ENCODE assay signal across 15 cellular contexts in the genomic region with DNA sequence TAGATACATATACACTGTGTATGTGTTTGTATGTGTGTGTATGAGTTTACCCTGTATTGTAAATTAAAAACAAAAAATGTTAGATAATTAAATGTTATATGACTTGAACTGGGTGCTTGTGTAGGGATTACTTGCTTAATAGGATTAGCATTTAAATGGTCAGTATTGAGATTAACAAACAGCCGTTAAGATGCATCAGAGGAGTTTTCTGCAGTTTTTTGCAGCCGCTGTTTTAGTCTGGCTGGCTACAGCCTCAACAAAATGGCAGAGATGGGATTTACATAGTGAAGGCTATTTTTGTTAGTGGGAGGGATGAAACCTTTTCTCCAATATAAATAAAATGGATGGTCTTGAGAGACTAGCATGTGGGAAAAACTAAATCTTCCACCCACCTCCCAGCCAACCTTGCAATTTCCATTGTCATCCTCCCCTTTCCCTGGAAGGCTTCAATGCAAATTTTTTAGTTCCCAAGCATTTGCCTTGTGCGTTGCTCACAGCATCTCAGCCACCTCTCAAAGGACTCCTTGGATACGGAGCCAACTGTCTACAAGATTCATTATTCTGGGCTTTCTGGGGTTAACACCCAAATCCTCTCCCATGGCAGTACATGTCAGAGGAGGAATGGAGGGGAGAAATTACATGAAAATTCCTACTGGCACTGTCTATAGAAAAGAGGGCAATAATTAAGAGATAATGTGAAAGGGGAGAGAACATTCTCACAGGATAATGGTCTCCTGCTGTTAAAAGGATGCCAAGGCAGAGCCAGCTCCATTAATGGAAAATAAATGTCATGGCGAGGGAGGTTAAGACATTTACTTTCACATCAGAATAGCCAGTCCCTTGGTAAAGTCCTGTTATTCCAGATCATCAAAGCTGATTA.
"Had no signal": no experiment of that assay in that cellular context is flagged by ENCODE, and none has a peak within 500 bp of the region (broad histone marks: within the 10 kb centered on the region; RNA-seq: fewer than 3 reads in every experiment).

No MANE protein-coding gene starts in this region.

- H3K9me3 ChIP-seq: ovary had no signal

- H3K4me1 ChIP-seq: foreskin keratinocyte, upper lobe of right lung had no signal

- ATAC-seq: activated CD8-positive, alpha-beta memory T cell treated with anti-CD3 and anti-CD28 coated beads, Interleukin-2, amount 10 ng/mL, durations not matched to agents 7 days and 5 days; foreskin keratinocyte; left lobe of liver; natural killer cell; upper lobe of right lung had no signal

- DNase-seq: activated CD4-positive, alpha-beta T cell treated with anti-CD3 and anti-CD28 coated beads, Interleukin-2, amount 50 U/mL, for 4 hours; activated CD4-positive, CD25-positive, alpha-beta regulatory T cell treated with anti-CD3 and anti-CD28 coated beads, Interleukin-2, amount 50 U/mL, for 72 hours; activated CD8-positive, alpha-beta memory T cell treated with anti-CD3 and anti-CD28 coated beads, Interleukin-2, amount 10 ng/mL, durations not matched to agents 7 days and 5 days; activated gamma-delta T cell; activated naive CD8-positive, alpha-beta T cell treated with anti-CD3 and anti-CD28 coated beads, Interleukin-2, amount 10 ng/mL, durations not matched to agents 7 days and 5 days; activated T-cell treated with anti-CD3 and anti-CD28 coated beads, Interleukin-2, amount 50 U/mL, for 24 hours; aorta; dorsolateral prefrontal cortex; foreskin keratinocyte; natural killer cell; ovary; stimulated activated CD4-positive, alpha-beta T cell treated with anti-CD3 and anti-CD28 coated beads, Interleukin-4, amount 100 ng/mL, for 1 hour; stimulated activated CD8-positive, alpha-beta memory T cell treated with anti-CD3 and anti-CD28 coated beads, Interleukin-4, amount 100 ng/mL, for 48 hours; upper lobe of right lung had no signal

- H3K27ac ChIP-seq: dorsolateral prefrontal cortex, foreskin keratinocyte, ovary, upper lobe of right lung had no signal

- H3K36me3 ChIP-seq: ovary, upper lobe of right lung had no signal

- H3K27me3 ChIP-seq: dorsolateral prefrontal cortex, foreskin keratinocyte, ovary, upper lobe of right lung had no signal

- H3K4me3 ChIP-seq: dorsolateral prefrontal cortex, ovary, upper lobe of right lung had no signal
